In genomic region chr12:26112232-26112631, GRCh38 we compare ENCODE assay signal across 1 cellular context.
TF ChIP-seq lines count a peak whose summit lies in the region.

No MANE protein-coding gene starts in this region.

TF ChIP-seq in GM23338, 12 proteins besides CTCF, POLR2A, EP300 and RAD21 (continued from another document):
- TF ChIP-seq ZNF462 (CRISPR knock-in tag; IDR thresholded peaks at IDR 0.05) (no peak), EZH2 (IDR thresholded peaks at IDR 0.05; ENCODE audit: low read depth, unreplicated experiment) (no peak), ZNF114 (CRISPR knock-in tag; IDR thresholded peaks at IDR 0.05) (no peak), POLR2AphosphoS5 (IDR thresholded peaks at IDR 0.05; ENCODE audit: low read depth) (no peak), ETS1 (IDR thresholded peaks at IDR 0.05) (no peak), JUNB (IDR thresholded peaks at IDR 0.05; ENCODE audit: unreplicated experiment) (no peak), STAT1 (IDR thresholded peaks at IDR 0.05; ENCODE audit: unreplicated experiment) (no peak), NANOG (IDR thresholded peaks at IDR 0.05; ENCODE audit: borderline replicate concordance) (no peak)
